In genomic region chr18:2494921-2495320, GRCh38 we compare ENCODE assay signal across 19 cellular contexts.
"Had no signal": no experiment of that assay in that cellular context is flagged by ENCODE, and none has a peak within 500 bp of the region (broad histone marks: within the 10 kb centered on the region; RNA-seq: fewer than 3 reads in every experiment).

No MANE protein-coding gene starts in this region.

- H3K4me1 Mint-ChIP-seq: naive B cell; stimulated activated memory B cell treated with anti-CD40 and anti-IgM and Interleukin-4, amounts not matched to agents 10 μg/mL and 1 μg/mL and 100 μg/mL, for 72 hours had no signal

- ATAC-seq: sciatic nerve; stimulated activated memory B cell treated with anti-CD40 and anti-IgM and Interleukin-4, amounts not matched to agents 10 μg/mL and 1 μg/mL and 100 μg/mL, for 72 hours had no signal

- H3K4me3 ChIP-seq: esophagus muscularis mucosa, hepatocyte, spleen, tibial artery, upper lobe of left lung, uterus had no signal

- H3K27ac Mint-ChIP-seq: naive B cell; stimulated activated memory B cell treated with anti-CD40 and anti-IgM and Interleukin-4, amounts not matched to agents 10 μg/mL and 1 μg/mL and 100 μg/mL, for 72 hours; stimulated activated naive CD8-positive, alpha-beta T cell treated with anti-CD3 and anti-CD28 coated beads, Interleukin-15, Interleukin-2, amounts not matched to agents 100 ng/mL and 50 ng/mL, for 24 hours had no signal

- H3K9me3 Mint-ChIP-seq: stimulated activated memory B cell treated with anti-CD40 and anti-IgM and Interleukin-4, amounts not matched to agents 10 μg/mL and 1 μg/mL and 100 μg/mL, for 72 hours; stimulated activated naive CD8-positive, alpha-beta T cell treated with anti-CD3 and anti-CD28 coated beads, Interleukin-15, Interleukin-2, amounts not matched to agents 100 ng/mL and 50 ng/mL, for 24 hours had no signal

- H3K36me3 Mint-ChIP-seq: naive B cell; stimulated activated memory B cell treated with anti-CD40 and anti-IgM and Interleukin-4, amounts not matched to agents 10 μg/mL and 1 μg/mL and 100 μg/mL, for 72 hours had no signal

- H3K4me3 Mint-ChIP-seq: naive B cell; stimulated activated memory B cell treated with anti-CD40 and anti-IgM and Interleukin-4, amounts not matched to agents 10 μg/mL and 1 μg/mL and 100 μg/mL, for 72 hours; stimulated activated naive CD8-positive, alpha-beta T cell treated with anti-CD3 and anti-CD28 coated beads, Interleukin-15, Interleukin-2, amounts not matched to agents 100 ng/mL and 50 ng/mL, for 24 hours had no signal

- DNase-seq: effector memory CD4-positive, alpha-beta T cell; foreskin melanocyte; head of caudate nucleus; kidney glomerular epithelial cell; mesendoderm; naive B cell; posterior cingulate gyrus; spleen; stimulated activated CD4-positive, alpha-beta T cell treated with anti-CD3 and anti-CD28 coated beads, Interleukin-15, amount 100 ng/mL, for 24 hours; stimulated activated CD4-positive, alpha-beta T cell treated with anti-CD3 and anti-CD28 coated beads, Interleukin-1b, Interleukin-23, amount 100 ng/mL, for 48 hours; stimulated activated CD4-positive, alpha-beta T cell treated with anti-CD3 and anti-CD28 coated beads, Interleukin-4, amount 100 ng/mL, for 24 hours; tibial artery; upper lobe of left lung; uterus had no signal

- H3K27me3 Mint-ChIP-seq: stimulated activated memory B cell treated with anti-CD40 and anti-IgM and Interleukin-4, amounts not matched to agents 10 μg/mL and 1 μg/mL and 100 μg/mL, for 72 hours had no signal
